Comparison of ENCODE assay signal across 17 cellular contexts in genomic region chr3:74271541-74271940, GRCh38.
DNase-seq lines count a peak whose midpoint lies in the region; ATAC-seq and TF ChIP-seq lines count a peak whose summit lies in the region.
"Had no signal": no experiment of that assay in that cellular context is flagged by ENCODE, and none has a peak within 500 bp of the region (broad histone marks: within the 10 kb centered on the region; RNA-seq: fewer than 3 reads in every experiment).

No MANE protein-coding gene starts in this region.

- H3K4me3 Mint-ChIP-seq in HFFc6 = no peak overlapping the region
- H3K4me3 Mint-ChIP-seq: CD4-positive, alpha-beta memory T cell had no signal

- H3K56ac ChIP-seq in IMR-90 (ENCODE audit: extremely low read depth, insufficient read depth, low read length) = no peak overlapping the region

- no peaks in the 10 kb centered on the region for H3K27me3 ChIP-seq in IMR-90 (ENCODE audit: control insufficient read depth, insufficient read depth, low read length)
- H3K27me3 ChIP-seq: BE2C had no signal

- no peak overlapping the region for H2AK5ac ChIP-seq in IMR-90 (ENCODE audit: low read depth, low read length)

- POLR2A ChIA-PET in IMR-90 (lab: Charles Lee; ENCODE audit: unreplicated experiment) = no interaction called here

- DNase-seq in AG09319 (ENCODE audit: extremely low read depth, low read depth) (peak; percentile 32), IMR-90 (no peak), fibroblast of mammary gland (ENCODE audit: low read depth) (peak; percentile 38), left lobe of liver (ENCODE audit: low spot score) (no peak), caudate nucleus (lab: John Stamatoyannopoulos, UW) (no peak), AML-193 (lab: John Stamatoyannopoulos, UW) (no peak), HFFc6 (no peak)
- DNase-seq in stimulated activated CD4-positive, alpha-beta T cell treated with anti-CD3 and anti-CD28 coated beads, Interleukin-15, amount 100 ng/mL, for 24 hours = no peak
- DNase-seq: 8988T; BE2C; CD4-positive, alpha-beta memory T cell; DMS153; DMS79 treated with DMSO at 0.1 percent for 48 hours; EL; GOT3 had no signal

- H3K9me1 ChIP-seq in IMR-90 (ENCODE audit: insufficient read depth, low read length) = no peaks in the 10 kb centered on the region

- no peaks in the 10 kb centered on the region for H3K9me3 Mint-ChIP-seq in HFFc6

- H3K23ac ChIP-seq in IMR-90 (ENCODE audit: low read depth, low read length) = no peak overlapping the region

- TF ChIP-seq RAD21 in IMR-90 (IDR thresholded peaks at IDR 0.05; ENCODE audit: low read length) = no peak

- no peak overlapping the region for H4K8ac ChIP-seq in IMR-90 (ENCODE audit: low read depth in 2 of 2, low read length in 2 of 2)

- no peak overlapping the region for H3K9ac ChIP-seq in IMR-90 (ENCODE audit: low read depth, low read length)

- H3K14ac ChIP-seq in IMR-90 (replicated peaks; ENCODE audit: low read depth, low read length) = no peak overlapping the region

- H2BK20ac ChIP-seq in IMR-90 (ENCODE audit: low read depth, low read length) = no peak overlapping the region

- H3K4ac ChIP-seq in IMR-90 (ENCODE audit: low read depth, low read length) = no peak overlapping the region

- intact Hi-C loops in IMR-90 (cut with micrococcal nuclease) = no loop called here

- H3K79me1 ChIP-seq in IMR-90 (ENCODE audit: low read depth in 1 of 2, low read length in 2 of 2) = no peaks in the 10 kb centered on the region

- no peak overlapping the region for H3K18ac ChIP-seq in IMR-90 (ENCODE audit: low read depth, low read length)

- no peak overlapping the region for H3K4me2 ChIP-seq in IMR-90 (ENCODE audit: low read depth, low read length)

- H4K91ac ChIP-seq in IMR-90 (ENCODE audit: insufficient read depth, low read depth, low read length) = no peak overlapping the region

- TF ChIP-seq CTCF in AG09319 (IDR thresholded peaks at IDR 0.05; ENCODE audit: low read depth, low read length) = no peak
- TF ChIP-seq CTCF in IMR-90 (conservative IDR thresholded peaks at IDR 0.05; ENCODE audit: low read depth, low read length) = no peak
- TF ChIP-seq CTCF in fibroblast of mammary gland (conservative IDR thresholded peaks at IDR 0.05; ENCODE audit: control insufficient read depth, insufficient read depth, low read depth, low read length) = no peak
- TF ChIP-seq CTCF in HFFc6 (IDR thresholded peaks at IDR 0.05) = no peak

- in situ Hi-C loops in IMR-90 (cut with MboI; ENCODE audit: low sequenced_read_pairs) = no loop called here

- peaks cover 2% of the 10 kb centered on the region; the same call in 1 of the 2 replicates for H3K4me1 ChIP-seq in IMR-90 (ENCODE audit: control insufficient read depth, insufficient read depth, low read length)
- H3K4me1 ChIP-seq: BE2C, HAP-1 had no signal

- TF ChIP-seq POLR2A in IMR-90 (IDR thresholded peaks at IDR 0.05; ENCODE audit: low read depth, low read length) = no peak

- H3K9me3 ChIP-seq in IMR-90 (ENCODE audit: control insufficient read depth, insufficient read depth, low read length) = no peaks in the 10 kb centered on the region
- H3K9me3 ChIP-seq: BE2C, HAP-1 had no signal

- WGBS in IMR-90 (ENCODE audit: extremely low coverage in 2 of 2, insufficient read length in 1 of 2), 2 experiments = no CpG with 5 or more reads among the region's 4 CpGs

- H2BK15ac ChIP-seq in IMR-90 (ENCODE audit: low read depth, low read length) = no peak overlapping the region

- peaks cover 34% of the 10 kb centered on the region for H3K4me1 Mint-ChIP-seq in HFFc6 (ENCODE audit: low read depth)
- H3K4me1 Mint-ChIP-seq: CD4-positive, alpha-beta memory T cell had no signal

- H3K27me3 Mint-ChIP-seq in HFFc6 (ENCODE audit: insufficient read depth) = no peaks in the 10 kb centered on the region
- H3K27me3 Mint-ChIP-seq: CD4-positive, alpha-beta memory T cell had no signal

- H3K27ac ChIP-seq in IMR-90 (ENCODE audit: insufficient read depth, low read length) = no peak overlapping the region
- H3K27ac ChIP-seq in caudate nucleus (ENCODE audit: low read depth, low read length) = no peak overlapping the region
- H3K27ac ChIP-seq: C4-2B had no signal

- H2BK5ac ChIP-seq in IMR-90 (ENCODE audit: low read depth, low read length, poor library complexity, severe bottlenecking) = no peak overlapping the region

- no peak overlapping the region for H2AK9ac ChIP-seq in IMR-90 (replicated peaks; ENCODE audit: low read depth, low read length, poor library complexity)

- H3K27ac Mint-ChIP-seq in HFFc6 = no peak overlapping the region
- H3K27ac Mint-ChIP-seq: CD4-positive, alpha-beta memory T cell had no signal

- no peak for ATAC-seq in IMR-90 (ENCODE audit: low read depth)
- ATAC-seq in left lobe of liver = peak; percentile 49

- H3K36me3 ChIP-seq in IMR-90 (ENCODE audit: control insufficient read depth, insufficient read depth, low read length) = no peaks in the 10 kb centered on the region
- H3K36me3 ChIP-seq: BE2C, HAP-1 had no signal

- dilution Hi-C loops in IMR-90 (cut with HindIII; ENCODE audit: low sequenced_read_pairs, unreplicated experiment) = no loop called here

- H3K36me3 Mint-ChIP-seq in HFFc6 (ENCODE audit: low read depth) = 0 out of 2 replicates have a peak, but pooled peaks cover 5% of the 10 kb centered on the region
- H3K36me3 Mint-ChIP-seq: CD4-positive, alpha-beta memory T cell had no signal

- no peak overlapping the region for H4K5ac ChIP-seq in IMR-90 (ENCODE audit: low read depth, low read length)

- no TSS peak for BruUV-seq in IMR-90 (replicated peaks; lab: Mats Ljungman, UMichigan)

- H2AFZ ChIP-seq in IMR-90 (replicated peaks; ENCODE audit: low read length, poor library complexity) = no peak overlapping the region

- H3K4me3 ChIP-seq in IMR-90 (ENCODE audit: insufficient read depth, low read depth, low read length) = no peak overlapping the region
- no peak overlapping the region for H3K4me3 ChIP-seq in fibroblast of mammary gland (ENCODE audit: control insufficient read depth, low read depth, low read length)
- H3K4me3 ChIP-seq: HAP-1 had no signal

- no peaks in the 10 kb centered on the region for H4K20me1 ChIP-seq in IMR-90 (ENCODE audit: insufficient read depth, low read length)

- no peak overlapping the region for H2BK120ac ChIP-seq in IMR-90 (ENCODE audit: low read depth, low read length)

- CTCF ChIA-PET in IMR-90 (lab: Yijun Ruan, JAX) = interaction anchor here (1.0 kb wide), 1 partner anchor 178 kb away, joined by 3 read pairs; no protein-coding TSS in a partner anchor

TF ChIP-seq in IMR-90, 13 proteins besides CTCF, POLR2A, EP300 and RAD21:
- peak; percentile 67 for TF ChIP-seq CEBPB (IDR thresholded peaks at IDR 0.05; ENCODE audit: low read depth, low read length)
- no peak for TF ChIP-seq MAFK (IDR thresholded peaks at IDR 0.05; ENCODE audit: low read depth, low read length)

Comparison
In these comparisons a context has a peak if more than half of its experiments do, and no peak if none do; other contexts are left out.
1. DNase-seq: peak in AG09319 (single experiment) and fibroblast of mammary gland (single experiment); none in IMR-90 (single experiment), left lobe of liver (single experiment), caudate nucleus (0 of 61), stimulated activated CD4-positive, alpha-beta T cell treated with anti-CD3 and anti-CD28 coated beads, Interleukin-15, amount 100 ng/mL, for 24 hours (single experiment), AML-193 (0 of 2) and HFFc6 (single experiment).